Comparison of ENCODE assay signal across 1 cellular context in the genomic region with DNA sequence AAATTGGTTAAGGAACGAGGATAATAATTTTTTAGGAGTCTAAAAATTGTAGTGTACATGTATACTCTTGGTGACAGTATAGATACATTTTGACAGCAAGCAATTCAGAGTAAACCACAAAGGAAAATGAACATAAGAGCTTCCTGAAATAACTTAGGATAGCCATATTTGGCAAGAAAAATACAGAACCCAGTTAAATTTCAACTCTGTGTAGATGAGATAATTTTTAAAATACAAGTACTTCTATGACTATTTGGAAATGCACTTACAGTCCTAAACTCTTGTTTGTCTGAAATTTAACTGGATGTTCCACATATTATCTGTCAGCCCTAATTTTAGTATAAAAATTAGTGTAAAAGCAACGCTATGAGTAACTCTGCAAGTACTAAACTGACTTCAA.
TF ChIP-seq lines count a peak whose summit lies in the region.

No MANE protein-coding gene starts in this region.

TF ChIP-seq in IMR-90, 13 proteins besides CTCF, POLR2A, EP300 and RAD21:
- TF ChIP-seq MAFK (IDR thresholded peaks at IDR 0.05; ENCODE audit: low read depth, low read length): no peak
- TF ChIP-seq, protein P1, sequence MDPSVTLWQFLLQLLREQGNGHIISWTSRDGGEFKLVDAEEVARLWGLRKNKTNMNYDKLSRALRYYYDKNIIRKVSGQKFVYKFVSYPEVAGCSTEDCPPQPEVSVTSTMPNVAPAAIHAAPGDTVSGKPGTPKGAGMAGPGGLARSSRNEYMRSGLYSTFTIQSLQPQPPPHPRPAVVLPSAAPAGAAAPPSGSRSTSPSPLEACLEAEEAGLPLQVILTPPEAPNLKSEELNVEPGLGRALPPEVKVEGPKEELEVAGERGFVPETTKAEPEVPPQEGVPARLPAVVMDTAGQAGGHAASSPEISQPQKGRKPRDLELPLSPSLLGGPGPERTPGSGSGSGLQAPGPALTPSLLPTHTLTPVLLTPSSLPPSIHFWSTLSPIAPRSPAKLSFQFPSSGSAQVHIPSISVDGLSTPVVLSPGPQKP (IDR thresholded peaks at IDR 0.05; ENCODE audit: borderline replicate concordance, low read depth, low read length): no peak
- TF ChIP-seq MXI1 (IDR thresholded peaks at IDR 0.05; ENCODE audit: borderline replicate concordance, low read depth, low read length): no peak
- no peak for TF ChIP-seq RFX5 (IDR thresholded peaks at IDR 0.05; ENCODE audit: low read depth, low read length)
- TF ChIP-seq, protein P2, sequence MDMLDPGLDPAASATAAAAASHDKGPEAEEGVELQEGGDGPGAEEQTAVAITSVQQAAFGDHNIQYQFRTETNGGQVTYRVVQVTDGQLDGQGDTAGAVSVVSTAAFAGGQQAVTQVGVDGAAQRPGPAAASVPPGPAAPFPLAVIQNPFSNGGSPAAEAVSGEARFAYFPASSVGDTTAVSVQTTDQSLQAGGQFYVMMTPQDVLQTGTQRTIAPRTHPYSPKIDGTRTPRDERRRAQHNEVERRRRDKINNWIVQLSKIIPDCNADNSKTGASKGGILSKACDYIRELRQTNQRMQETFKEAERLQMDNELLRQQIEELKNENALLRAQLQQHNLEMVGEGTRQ (IDR thresholded peaks at IDR 0.05; ENCODE audit: low read depth, low read length): no peak
- TF ChIP-seq RCOR1 (IDR thresholded peaks at IDR 0.05; ENCODE audit: insufficient replicate concordance, low read length): no peak
- no peak for TF ChIP-seq BHLHE40 (IDR thresholded peaks at IDR 0.05; ENCODE audit: low read depth, low read length)
